ENCODE assay signal across 1 cellular context in the genomic region with DNA sequence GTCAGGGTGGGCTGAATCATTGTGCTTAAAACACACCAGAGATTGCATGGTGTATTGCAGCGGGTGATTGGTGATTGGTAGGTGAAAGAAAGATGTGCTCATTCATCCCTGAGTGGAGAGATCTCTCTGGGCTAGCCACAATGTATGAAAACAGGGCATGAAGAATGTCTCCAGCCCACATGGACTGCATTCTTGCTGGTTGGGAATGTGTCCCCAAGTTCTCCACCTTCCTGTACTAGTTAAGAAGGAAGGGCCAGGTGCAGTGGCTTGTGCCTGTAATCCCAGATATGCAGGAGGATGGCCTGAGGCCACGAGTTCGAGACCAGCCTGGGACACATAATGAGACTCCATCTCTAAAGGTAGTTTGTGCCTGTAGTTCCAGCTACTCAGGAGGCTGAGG.
TF ChIP-seq lines count a peak whose summit lies in the region.

No MANE protein-coding gene starts in this region.

TF ChIP-seq in IMR-90, 13 proteins besides CTCF, POLR2A, EP300 and RAD21 (continued from another document):
- no peak for TF ChIP-seq RFX5 (IDR thresholded peaks at IDR 0.05; ENCODE audit: low read depth, low read length)
- no peak for TF ChIP-seq RCOR1 (IDR thresholded peaks at IDR 0.05; ENCODE audit: insufficient replicate concordance, low read length)
- TF ChIP-seq MXI1 (IDR thresholded peaks at IDR 0.05; ENCODE audit: borderline replicate concordance, low read depth, low read length): no peak
- no peak for TF ChIP-seq MAZ (IDR thresholded peaks at IDR 0.05; ENCODE audit: borderline replicate concordance, low read depth, low read length)
TF ChIP-seq in IMR-90: peak in this region for 0.
